In genomic region chr2:125471963-125472362, GRCh38 we compare ENCODE assay signal across 10 cellular contexts.
DNase-seq lines count a peak whose midpoint lies in the region; ATAC-seq and TF ChIP-seq lines count a peak whose summit lies in the region.
"Had no signal": no experiment of that assay in that cellular context is flagged by ENCODE, and none has a peak within 500 bp of the region (broad histone marks: within the 10 kb centered on the region; RNA-seq: fewer than 3 reads in every experiment).

No MANE protein-coding gene starts in this region.

- H3K9me3 Mint-ChIP-seq in osteocyte (ENCODE audit: unreplicated experiment), result peaks cover 8% of the 10 kb centered on the region

- no peak overlapping the region for H3K27ac Mint-ChIP-seq in osteocyte (ENCODE audit: unreplicated experiment)

- peak; percentile 71 for ATAC-seq in HG03066 (IDR thresholded peaks at IDR 0.05; ENCODE audit: low read depth, unreplicated experiment)
- ATAC-seq in GM18873 (IDR thresholded peaks at IDR 0.05; ENCODE audit: low FRiP score, unreplicated experiment), result no peak

- H3K36me3 Mint-ChIP-seq in osteocyte (ENCODE audit: unreplicated experiment), result no peaks in the 10 kb centered on the region

- in situ Hi-C loops in astrocyte of the cerebellum (cut with HindIII; ENCODE audit: low sequenced_read_pairs), result no loop called here

- H3K4me1 Mint-ChIP-seq in osteocyte (ENCODE audit: unreplicated experiment), result no peaks in the 10 kb centered on the region

- H3K27me3 Mint-ChIP-seq in osteocyte (ENCODE audit: unreplicated experiment), result peaks cover 9% of the 10 kb centered on the region

- peak; percentile 51 for TF ChIP-seq CTCF in astrocyte of the cerebellum (IDR thresholded peaks at IDR 0.05; ENCODE audit: low read depth, low read length, missing control alignments)
- peak; percentile 68 for TF ChIP-seq CTCF in osteocyte (IDR thresholded peaks at IDR 0.05)

- peak; percentile 8 for DNase-seq in NCI-H1694 treated with DMSO at 0.1 percent for 48 hours (lab: John Stamatoyannopoulos, UW)
- DNase-seq in NCI-H1694 (lab: John Stamatoyannopoulos, UW), result no peak
- no peak for DNase-seq in astrocyte of the cerebellum (ENCODE audit: low read depth)
- no peak for DNase-seq in osteocyte (ENCODE audit: extremely low spot score, unreplicated experiment)
- DNase-seq in stimulated activated CD4-positive, alpha-beta T cell treated with anti-CD3 and anti-CD28 coated beads, Interleukin-12 subunit alpha, Interleukin-12 subunit beta, amount 100 ng/mL, for 4 hours, result no peak
- no peak for DNase-seq in NCI-H345 treated with DMSO at 0.1 percent for 48 hours (lab: John Stamatoyannopoulos, UW; ENCODE audit: unreplicated experiment)

- no peak overlapping the region for H3K4me3 Mint-ChIP-seq in osteocyte (ENCODE audit: unreplicated experiment)

- no peak overlapping the region for H3K4me3 ChIP-seq in astrocyte of the cerebellum (ENCODE audit: low read depth, low read length)
- H3K4me3 ChIP-seq: BLaER1, Peyer's patch had no signal
